ENCODE assay signal across 24 cellular contexts in the genomic region with DNA sequence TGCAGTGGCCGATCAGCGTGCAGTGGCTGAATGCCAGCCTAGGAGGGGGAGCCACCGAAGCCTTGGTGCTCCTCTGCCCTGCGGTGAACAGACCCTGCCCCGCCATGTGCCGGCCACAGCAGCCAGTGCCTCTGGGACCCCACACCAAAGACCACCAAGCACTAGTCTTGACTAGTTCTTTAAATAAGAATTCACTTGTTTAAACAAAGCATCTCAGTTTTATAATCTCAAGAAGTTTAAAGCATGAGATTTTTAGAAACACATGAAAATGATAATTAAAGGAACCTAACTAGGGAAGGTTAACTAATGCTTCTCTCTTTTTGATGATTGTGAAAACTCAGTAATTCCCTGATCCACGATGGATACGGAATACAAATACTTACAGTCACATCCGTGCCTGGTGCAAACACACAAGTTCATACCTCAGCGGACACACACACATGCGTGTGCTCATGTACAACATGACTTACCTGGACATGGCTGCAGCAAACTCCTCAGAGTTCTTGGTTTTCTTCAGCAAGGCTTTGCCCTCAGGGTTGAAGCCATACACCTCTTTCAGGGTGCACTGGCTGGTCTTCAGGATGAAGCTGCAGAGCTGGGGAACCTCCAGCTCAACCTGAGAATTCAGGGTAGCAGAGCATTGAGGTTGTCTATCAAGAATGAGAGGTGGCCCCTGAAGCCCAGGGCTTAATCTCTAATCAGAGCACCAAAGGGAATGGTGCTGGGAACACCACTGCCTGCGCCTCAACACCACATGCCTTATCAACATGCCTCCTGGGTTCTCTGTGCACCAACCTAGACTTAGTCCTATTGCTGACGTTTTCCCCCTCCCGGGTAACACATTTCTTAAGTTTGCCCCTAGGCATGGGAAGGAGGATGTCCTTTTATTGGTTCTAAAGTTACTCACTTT. TPM values are rescaled to one million over a fixed set of nuclear protein-coding genes. Genes with fewer than 3 reads are reported as not detected.
"Had no signal": no experiment of that assay in that cellular context is flagged by ENCODE, and none has a peak within 500 bp of the region (broad histone marks: within the 10 kb centered on the region; RNA-seq: fewer than 3 reads in every experiment).

No MANE protein-coding gene starts in this region.

- H3K27me3 ChIP-seq: thyroid gland, upper lobe of right lung had no signal

- DNase-seq: activated B cell treated with CpG ODN at 0.5 μM for 24 hours; activated CD4-positive, alpha-beta T cell treated with anti-CD3 and anti-CD28 coated beads, Interleukin-2, amount 50 U/mL, for 1 hour; activated CD8-positive, alpha-beta T cell treated with anti-CD3 and anti-CD28 coated beads for 36 hours; activated naive CD8-positive, alpha-beta T cell treated with anti-CD3 and anti-CD28 coated beads, Interleukin-2, amount 50 U/mL, for 24 hours; activated T-cell treated with anti-CD3 and anti-CD28 coated beads, Interleukin-2, amount 50 U/mL, for 48 hours; amygdala; dorsolateral prefrontal cortex; effector memory CD8-positive, alpha-beta T cell; erythroblast; foreskin fibroblast; lower lobe of right lung; mesenchymal stem cell; natural killer cell; posterior cingulate gyrus; small intestine; stimulated activated CD4-positive, alpha-beta T cell treated with anti-CD3 and anti-CD28 coated beads, Interleukin-4, amount 100 ng/mL, for 24 hours; substantia nigra; T-helper 1 cell; thyroid gland; upper lobe of right lung had no signal

- H3K4me3 ChIP-seq: breast epithelium, dorsolateral prefrontal cortex, lower lobe of right lung, thyroid gland, upper lobe of right lung had no signal

- H3K36me3 ChIP-seq: breast epithelium, lower lobe of right lung, thyroid gland, upper lobe of right lung had no signal

- ATAC-seq: activated CD8-positive, alpha-beta T cell treated with anti-CD3 and anti-CD28 coated beads for 36 hours; activated naive CD8-positive, alpha-beta T cell treated with anti-CD3 and anti-CD28 coated beads, Interleukin-2, amount 50 U/mL, for 24 hours; effector memory CD8-positive, alpha-beta T cell; lower lobe of right lung; natural killer cell; sciatic nerve; stimulated activated effector memory CD8-positive, alpha-beta T cell treated with anti-CD3 and anti-CD28 coated beads, Interleukin-12 subunit alpha, Interleukin-12 subunit beta, amount 100 ng/mL, for 72 hours; upper lobe of right lung had no signal

- H3K4me1 ChIP-seq: breast epithelium had no signal

- H3K27ac ChIP-seq: breast epithelium, dorsolateral prefrontal cortex, lower lobe of right lung, thyroid gland, upper lobe of right lung had no signal

- H3K9me3 ChIP-seq: breast epithelium, lower lobe of right lung, thyroid gland, upper lobe of right lung had no signal

RNA-seq across cellular contexts. Expression of a gene that starts 3.1 kb away (rescaled TPM):
- total RNA-seq: activated B cell treated with CpG ODN at 0.5 μM for 24 hours; activated CD8-positive, alpha-beta T cell treated with anti-CD3 and anti-CD28 coated beads for 36 hours; activated T-helper 2 cell treated with anti-CD3 and anti-CD28 coated beads, Interferon-gamma antibody, Interleukin-2, Interleukin-4, amounts not matched to agents 10 μg/mL and 5 μg/mL and 100 μg/mL, durations not matched to agents 14 hours and 24 hours and 36 hours; natural killer cell had no signal
